9 cellular contexts compared by ENCODE assay signal in the genomic region with DNA sequence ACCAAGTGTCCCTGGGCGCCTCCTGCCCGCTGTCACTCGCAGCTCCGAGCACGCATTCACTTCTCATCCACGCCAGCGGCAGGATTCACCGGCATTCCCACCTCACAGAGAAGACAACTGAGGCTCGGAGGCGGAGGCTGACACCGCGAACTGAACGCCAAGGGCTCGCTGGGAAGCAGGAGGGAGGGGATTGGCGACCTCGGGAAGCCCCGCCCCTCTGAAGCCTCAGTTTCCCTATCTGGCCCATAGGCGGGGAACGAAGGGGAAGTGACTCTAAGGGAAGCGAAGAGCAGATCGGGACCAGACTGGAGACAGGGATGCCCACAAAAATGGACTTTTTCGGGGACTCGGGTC. TPM values are rescaled to one million over a fixed set of nuclear protein-coding genes. Genes with fewer than 3 reads are reported as not detected.
DNase-seq lines count a peak whose midpoint lies in the region; ATAC-seq and TF ChIP-seq lines count a peak whose summit lies in the region.
"Had no signal": no experiment of that assay in that cellular context is flagged by ENCODE, and none has a peak within 500 bp of the region (broad histone marks: within the 10 kb centered on the region; RNA-seq: fewer than 3 reads in every experiment).

No MANE protein-coding gene starts in this region.

- H2AFZ ChIP-seq in smooth muscle cell (ENCODE audit: low read depth), result no peak overlapping the region

- WGBS in smooth muscle cell (ENCODE audit: low lambda C conversion rate), result under 1% methylated on average over 23 of the region's 23 CpGs

- no peak for DNase-seq in Right ventricle myocardium inferior (ENCODE audit: missing footprints)
- DNase-seq in cardiac septum (ENCODE audit: low spot score), result no peak
- DNase-seq in iPS-NIHi11 (ENCODE audit: low spot score), result peak; percentile 56
- DNase-seq in smooth muscle cell (lab: John Stamatoyannopoulos, UW; ENCODE audit: unreplicated experiment), result no peak
- no peak for DNase-seq in NCI-H187 (lab: John Stamatoyannopoulos, UW)
- DNase-seq in NCI-H1930 (lab: John Stamatoyannopoulos, UW), result no peak

- H3K79me2 ChIP-seq in smooth muscle cell (ENCODE audit: low read depth), result peaks cover 10% of the 10 kb centered on the region

- intact Hi-C loops in Right ventricle myocardium inferior (cut with DNase I) (loop anchor here (2.0 to 5.0 kb wide), 3 partner anchors 42 to 111 kb away; a partner anchor contains a TSS), cardiac septum (cut with DNase I) (loop anchor here (1.0 to 5.0 kb wide), 2 partner anchors 58 to 112 kb away; a partner anchor contains a TSS)

- H3K27me3 ChIP-seq in smooth muscle cell (ENCODE audit: low read depth), result no peaks in the 10 kb centered on the region

- peak overlapping the region; percentile 80 for H3K4me3 ChIP-seq in smooth muscle cell

- H3F3A ChIP-seq in smooth muscle cell (ENCODE audit: low read depth), result no peaks in the 10 kb centered on the region

- ATAC-seq in Right ventricle myocardium inferior (peak; percentile 4), HG03342 (IDR thresholded peaks at IDR 0.05; ENCODE audit: unreplicated experiment) (no peak)

- H3K27ac ChIP-seq in angular gyrus (ENCODE audit: low read depth, low read length), result peak overlapping the region; percentile 87
- H3K27ac ChIP-seq in smooth muscle cell (ENCODE audit: low read depth), result peak overlapping the region; percentile 50

- TF ChIP-seq CTCF in smooth muscle cell (IDR thresholded peaks at IDR 0.05; ENCODE audit: borderline replicate concordance, insufficient read depth, poor library complexity, severe bottlenecking), result no peak

- H3K4me1 ChIP-seq in smooth muscle cell (ENCODE audit: low read depth), result no peaks in the 10 kb centered on the region

- H3K9ac ChIP-seq in smooth muscle cell (ENCODE audit: low read depth), result peak overlapping the region; percentile 88

- H3K4me2 ChIP-seq in smooth muscle cell, result peak overlapping the region; percentile 97

- H3K36me3 ChIP-seq in smooth muscle cell (ENCODE audit: low read depth), result no peaks in the 10 kb centered on the region

- H4K20me1 ChIP-seq in smooth muscle cell (ENCODE audit: low read depth), result no peaks in the 10 kb centered on the region

- no peaks in the 10 kb centered on the region for H3K9me3 ChIP-seq in smooth muscle cell (replicated peaks; ENCODE audit: low read depth)

RNA-seq across cellular contexts. Expression of a gene that starts 0.3 kb away (rescaled TPM):
- total RNA-seq in Right ventricle myocardium inferior (172 TPM), cardiac septum (143 TPM), smooth muscle cell (29.8 and 45.2 TPM in 2 replicates)
- 143 and 151 TPM in 2 replicates for polyA plus RNA-seq in smooth muscle cell

RNA-seq across cellular contexts. Expression of a gene that starts 0.8 kb away (rescaled TPM):
- total RNA-seq in Right ventricle myocardium inferior, result 3.9 TPM
- 4.3 TPM for total RNA-seq in cardiac septum
- 10.3 and 28.0 TPM in 2 replicates for total RNA-seq in smooth muscle cell
- polyA plus RNA-seq in smooth muscle cell, result 28.4 and 28.5 TPM in 2 replicates

RNA-seq across cellular contexts. Expression of a gene that starts 10.0 kb away (rescaled TPM):
- 435 TPM for total RNA-seq in Right ventricle myocardium inferior
- total RNA-seq in cardiac septum, result 337 TPM
- 591 and 641 TPM in 2 replicates for total RNA-seq in smooth muscle cell
- 1,079 and 1,182 TPM in 2 replicates for polyA plus RNA-seq in smooth muscle cell

RNA-seq across cellular contexts. Expression of a gene that starts 39.9 kb away (rescaled TPM):
- total RNA-seq in Right ventricle myocardium inferior, result 98.1 TPM
- total RNA-seq in cardiac septum, result 70.8 TPM
- 30.2 and 31.6 TPM in 2 replicates for total RNA-seq in smooth muscle cell
- 67.7 and 82.6 TPM in 2 replicates for polyA plus RNA-seq in smooth muscle cell

RNA-seq across cellular contexts. Expression of a gene that starts 40.4 kb away (rescaled TPM):
- total RNA-seq in Right ventricle myocardium inferior (not detected), cardiac septum (not detected), smooth muscle cell (not detected in 2 replicates)
- polyA plus RNA-seq in smooth muscle cell, result not detected in 2 replicates
- total RNA-seq: glomerular endothelial cell had no signal
